11 cellular contexts compared by ENCODE assay signal in the genomic region with DNA sequence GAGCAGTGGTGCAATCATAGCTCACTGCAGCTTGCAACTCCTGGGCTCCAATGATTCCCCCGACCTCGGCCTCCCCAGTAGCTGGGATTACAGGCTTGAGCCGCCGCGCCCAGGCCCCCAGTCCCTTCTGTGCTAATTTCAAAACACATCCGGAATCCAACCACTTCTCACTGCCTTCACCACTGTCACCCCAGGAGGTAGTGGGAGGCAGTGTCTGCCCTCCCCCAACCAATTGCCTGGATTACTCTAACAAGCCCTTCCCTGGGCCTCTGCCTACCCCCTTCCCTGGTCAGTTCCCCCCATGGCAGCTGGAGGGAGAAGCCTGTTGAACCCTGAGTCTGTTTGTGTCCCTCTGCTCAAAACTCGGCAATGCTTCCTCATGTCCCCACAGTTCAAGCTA. TPM values are rescaled to one million over a fixed set of nuclear protein-coding genes. Genes with fewer than 3 reads are reported as not detected.
DNase-seq lines count a peak whose midpoint lies in the region; ATAC-seq and TF ChIP-seq lines count a peak whose summit lies in the region.
"Had no signal": no experiment of that assay in that cellular context is flagged by ENCODE, and none has a peak within 500 bp of the region (broad histone marks: within the 10 kb centered on the region; RNA-seq: fewer than 3 reads in every experiment).

No MANE protein-coding gene starts in this region.

- no peaks in the 10 kb centered on the region for H3K9me3 ChIP-seq in mononuclear cell (ENCODE audit: low read depth, low read length)
- no peaks in the 10 kb centered on the region for H3K9me3 ChIP-seq in tibial nerve
- no peaks in the 10 kb centered on the region for H3K9me3 ChIP-seq in prostate gland
- H3K9me3 ChIP-seq: colonic mucosa had no signal

- CTCF ChIA-PET in activated CD8-positive, alpha-beta T cell treated with anti-CD3 and anti-CD28 coated beads, Interleukin-2, amount 10 ng/mL, durations not matched to agents 7 days and 5 days (lab: Charles Lee), result no interaction called here

- H3K4me1 Mint-ChIP-seq in activated CD8-positive, alpha-beta T cell treated with anti-CD3 and anti-CD28 coated beads, Interleukin-2, amount 10 ng/mL, durations not matched to agents 7 days and 5 days (ENCODE audit: low read depth), result peaks cover 47% of the 10 kb centered on the region

- POLR2A ChIA-PET in activated CD8-positive, alpha-beta T cell treated with anti-CD3 and anti-CD28 coated beads, Interleukin-2, amount 10 ng/mL, durations not matched to agents 7 days and 5 days (lab: Charles Lee), result interaction anchor here (1.9 kb wide), 1 partner anchor 13 kb away, joined by 7 read pairs; a partner anchor contains a TSS

- no peak overlapping the region for H3K27ac ChIP-seq in tibial nerve
- H3K27ac ChIP-seq in prostate gland, result no peak overlapping the region
- H3K27ac ChIP-seq: colonic mucosa had no signal

- H3K4me3 Mint-ChIP-seq in activated CD8-positive, alpha-beta T cell treated with anti-CD3 and anti-CD28 coated beads, Interleukin-2, amount 10 ng/mL, durations not matched to agents 7 days and 5 days, result no peak overlapping the region

- H3K4me3 ChIP-seq in mononuclear cell (ENCODE audit: low read length), result peak overlapping the region; percentile 50
- no peak overlapping the region for H3K4me3 ChIP-seq in tibial nerve
- H3K4me3 ChIP-seq in prostate gland, result no peak overlapping the region
- H3K4me3 ChIP-seq: colonic mucosa had no signal

- H3K36me3 Mint-ChIP-seq in activated CD8-positive, alpha-beta T cell treated with anti-CD3 and anti-CD28 coated beads, Interleukin-2, amount 10 ng/mL, durations not matched to agents 7 days and 5 days (ENCODE audit: low read depth), result no peaks in the 10 kb centered on the region

- no peak for TF ChIP-seq EP300 in tibial nerve (IDR thresholded peaks at IDR 0.05)

- no peaks in the 10 kb centered on the region for H3K27me3 ChIP-seq in mononuclear cell (ENCODE audit: insufficient read depth, low read length)
- H3K27me3 ChIP-seq in tibial nerve, result no peaks in the 10 kb centered on the region
- H3K27me3 ChIP-seq in prostate gland (replicated peaks; ENCODE audit: insufficient read depth), result no peaks in the 10 kb centered on the region
- H3K27me3 ChIP-seq: colonic mucosa had no signal

- H3K9me3 Mint-ChIP-seq in activated CD8-positive, alpha-beta T cell treated with anti-CD3 and anti-CD28 coated beads, Interleukin-2, amount 10 ng/mL, durations not matched to agents 7 days and 5 days (ENCODE audit: insufficient read depth), result no peaks in the 10 kb centered on the region

- no peak for TF ChIP-seq POLR2A in tibial nerve (IDR thresholded peaks at IDR 0.05)
- no peak for TF ChIP-seq POLR2A in prostate gland (IDR thresholded peaks at IDR 0.05)

- intact Hi-C loops in prostate gland (cut with DNase I), result loop anchor here (10.0 kb wide), 1 partner anchor 145 kb away; no protein-coding TSS in a partner anchor

- ATAC-seq in activated CD8-positive, alpha-beta T cell treated with anti-CD3 and anti-CD28 coated beads, Interleukin-2, amount 10 ng/mL, durations not matched to agents 7 days and 5 days, result no peak
- no peak for ATAC-seq in HG02885 (IDR thresholded peaks at IDR 0.05; ENCODE audit: poor library complexity, unreplicated experiment)

- no peaks in the 10 kb centered on the region for H3K27me3 Mint-ChIP-seq in activated CD8-positive, alpha-beta T cell treated with anti-CD3 and anti-CD28 coated beads, Interleukin-2, amount 10 ng/mL, durations not matched to agents 7 days and 5 days (ENCODE audit: low read depth)

- no peak for TF ChIP-seq CTCF in GM10266 (IDR thresholded peaks at IDR 0.05; ENCODE audit: control insufficient read depth, insufficient read depth, low read depth, missing control alignments)
- no peak for TF ChIP-seq CTCF in tibial nerve (IDR thresholded peaks at IDR 0.05)
- TF ChIP-seq CTCF in prostate gland (IDR thresholded peaks at IDR 0.05), result no peak

- peak; percentile 47 for DNase-seq in Ammon's horn (ENCODE audit: low spot score)
- DNase-seq in KG1 (lab: John Stamatoyannopoulos, UW), result peak; percentile 19
- DNase-seq in activated CD8-positive, alpha-beta T cell treated with anti-CD3 and anti-CD28 coated beads, Interleukin-2, amount 10 ng/mL, durations not matched to agents 7 days and 5 days, result no peak
- no peak for DNase-seq in GM10266 (ENCODE audit: extremely low spot score)
- no peak for DNase-seq in tibial nerve (ENCODE audit: low spot score in 2 of 2)
- no peak for DNase-seq in prostate gland (ENCODE audit: low spot score)
- DNase-seq: colonic mucosa, OCI-M1, T-helper 9 cell had no signal

- H3K36me3 ChIP-seq in tibial nerve (no peaks in the 10 kb centered on the region), prostate gland (no peaks in the 10 kb centered on the region)
- H3K36me3 ChIP-seq: colonic mucosa had no signal

- peak overlapping the region; percentile 71 for H3K27ac Mint-ChIP-seq in activated CD8-positive, alpha-beta T cell treated with anti-CD3 and anti-CD28 coated beads, Interleukin-2, amount 10 ng/mL, durations not matched to agents 7 days and 5 days

- WGBS in tibial nerve, 2 donors, result 32 to 41% methylated on average over 7 of the region's 7 CpGs
- WGBS in prostate gland, result 51% methylated on average over 7 of the region's 7 CpGs

- H3K4me1 ChIP-seq in mononuclear cell (ENCODE audit: insufficient read depth, low read length), result peaks cover 91% of the 10 kb centered on the region
- peaks cover 0 to 4% (median under 1%) of the 10 kb centered on the region in 4 donors for H3K4me1 ChIP-seq in tibial nerve
- no peaks in the 10 kb centered on the region for H3K4me1 ChIP-seq in prostate gland (replicated peaks)
- H3K4me1 ChIP-seq: colonic mucosa had no signal

RNA-seq across cellular contexts. Expression of a gene that starts 2.3 kb away (rescaled TPM):
- 1 to 10 TPM; 2.3 to 2.7 TPM for total RNA-seq in activated CD8-positive, alpha-beta T cell treated with anti-CD3 and anti-CD28 coated beads, Interleukin-2, amount 10 ng/mL, durations not matched to agents 7 days and 5 days
- total RNA-seq in mononuclear cell (5.7 TPM), tibial nerve (1 to 10 TPM; 1.3 to 3.6 (median 1.6) TPM), prostate gland (1 to 10 TPM; 2.4 to 5.3 TPM)

RNA-seq across cellular contexts. Expression of a gene that starts 13.8 kb away (rescaled TPM):
- total RNA-seq in activated CD8-positive, alpha-beta T cell treated with anti-CD3 and anti-CD28 coated beads, Interleukin-2, amount 10 ng/mL, durations not matched to agents 7 days and 5 days, result 10 to 100 TPM; 28.7 to 36.2 TPM
- 5.6 TPM for total RNA-seq in mononuclear cell
- total RNA-seq in tibial nerve, result 10 to 100 TPM; 10.3 to 62.4 (median 21.2) TPM
- 10 to 100 TPM; 24.4 to 59.5 TPM for total RNA-seq in prostate gland

RNA-seq across cellular contexts. Expression of a gene that starts 55.4 kb away (rescaled TPM):
- 100 to 1,000 TPM; 283 to 291 TPM for total RNA-seq in activated CD8-positive, alpha-beta T cell treated with anti-CD3 and anti-CD28 coated beads, Interleukin-2, amount 10 ng/mL, durations not matched to agents 7 days and 5 days
- total RNA-seq in mononuclear cell (104 TPM), tibial nerve (100 to 1,000 TPM; 139 to 251 (median 164) TPM), prostate gland (100 to 1,000 TPM; 111 to 147 TPM)

Comparison
In these comparisons a context has a peak if more than half of its experiments do, and no peak if none do; other contexts are left out.
1. DNase-seq: peak in Ammon's horn (single experiment) and KG1 (single experiment); none in activated CD8-positive, alpha-beta T cell treated with anti-CD3 and anti-CD28 coated beads, Interleukin-2, amount 10 ng/mL, durations not matched to agents 7 days and 5 days (single experiment), GM10266 (single experiment), tibial nerve (0 of 2) and prostate gland (single experiment).